In the genomic region with DNA sequence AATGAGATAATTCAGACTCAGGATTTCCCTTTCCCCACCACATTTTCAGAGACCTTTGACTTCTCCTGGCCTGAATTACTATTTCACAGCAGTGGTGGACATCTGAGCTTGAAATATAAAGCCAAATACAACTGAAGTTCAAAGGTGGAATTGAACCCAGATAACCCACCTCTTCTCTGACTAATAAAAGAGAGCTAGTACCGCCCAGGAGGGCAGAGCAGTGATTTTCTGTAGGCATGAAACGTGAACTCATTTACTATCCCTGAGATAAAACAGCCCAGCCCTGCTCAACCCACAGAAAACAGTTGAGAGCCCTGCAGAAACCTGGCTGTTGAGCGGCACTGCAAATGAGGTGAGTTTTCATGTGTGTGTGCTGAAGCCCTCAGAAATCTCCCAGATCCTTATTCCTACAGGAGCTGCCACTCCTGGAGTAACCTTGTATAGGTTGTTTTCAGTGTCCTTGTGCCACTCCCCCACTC, we compare ENCODE assay signal across 8 cellular contexts.
DNase-seq lines count a peak whose midpoint lies in the region; ATAC-seq and TF ChIP-seq lines count a peak whose summit lies in the region.

No MANE protein-coding gene starts in this region.

- no peak overlapping the region for H3K4me3 ChIP-seq in RWPE2 (ENCODE audit: severe bottlenecking)
- no peak overlapping the region for H3K4me3 ChIP-seq in esophagus muscularis mucosa
- H3K4me3 ChIP-seq in rectal smooth muscle tissue (ENCODE audit: low read length), result no peak overlapping the region

- no peak overlapping the region for H3K27ac ChIP-seq in RWPE2 (ENCODE audit: poor library complexity, severe bottlenecking)
- H3K27ac ChIP-seq in esophagus muscularis mucosa (replicated peaks in 1 of 4), result peak overlapping the region; percentile 5 to 94 (median 86)
- H3K27ac ChIP-seq in rectal smooth muscle tissue (ENCODE audit: low read depth, low read length), result peak overlapping the region; percentile 24

- H3K36me3 ChIP-seq in RWPE2 (ENCODE audit: low read depth), result no peaks in the 10 kb centered on the region
- H3K36me3 ChIP-seq in esophagus muscularis mucosa, result no peaks in the 10 kb centered on the region
- H3K36me3 ChIP-seq in rectal smooth muscle tissue (ENCODE audit: control insufficient read depth, insufficient read depth, low read length), result no peaks in the 10 kb centered on the region

- 66% methylated on average over 3 of the region's 3 CpGs for WGBS in esophagus muscularis mucosa

- no peak for TF ChIP-seq EP300 in esophagus muscularis mucosa (IDR thresholded peaks at IDR 0.05)

- ATAC-seq in RWPE2 (ENCODE audit: low read depth) (no peak), GM18498 (IDR thresholded peaks at IDR 0.05; ENCODE audit: unreplicated experiment) (no peak)

- peak; percentile 50 for DNase-seq in G401 (ENCODE audit: low spot score)
- peak; percentile 58 for DNase-seq in RWPE2 (ENCODE audit: low spot score)
- no peak for DNase-seq in esophagus muscularis mucosa (ENCODE audit: extremely low spot score)
- no peak for DNase-seq in SIG-M5 (lab: John Stamatoyannopoulos, UW)
- no peak for DNase-seq in Ammon's horn (ENCODE audit: low spot score)
- DNase-seq in stimulated activated CD4-positive, alpha-beta T cell treated with anti-CD3 and anti-CD28 coated beads, Interleukin-4, amount 100 ng/mL, for 1 hour, result no peak

- H3K9ac ChIP-seq in rectal smooth muscle tissue (ENCODE audit: low read length), result no peak overlapping the region

- intact Hi-C loops in esophagus muscularis mucosa (cut with DNase I), result loop anchor here (5.0 to 10.0 kb wide), 2 partner anchors 149 to 281 kb away; partner anchors contain the start of genes PLAGL2 and POFUT1

- no peaks in the 10 kb centered on the region for H3K4me1 ChIP-seq in RWPE2 (ENCODE audit: insufficient read depth, poor library complexity, severe bottlenecking)
- peaks cover 20 to 38% (median 34%) of the 10 kb centered on the region in 4 donors for H3K4me1 ChIP-seq in esophagus muscularis mucosa
- H3K4me1 ChIP-seq in rectal smooth muscle tissue (ENCODE audit: control insufficient read depth, insufficient read depth, low read length), result peaks cover 7% of the 10 kb centered on the region

- TF ChIP-seq POLR2A in esophagus muscularis mucosa (IDR thresholded peaks at IDR 0.05; ENCODE audit: low read depth), result no peak

- H3K9me3 ChIP-seq in RWPE2 (ENCODE audit: severe bottlenecking), result no peaks in the 10 kb centered on the region
- H3K9me3 ChIP-seq in esophagus muscularis mucosa, result no peaks in the 10 kb centered on the region

- no peaks in the 10 kb centered on the region for H3K27me3 ChIP-seq in RWPE2 (ENCODE audit: insufficient read depth, poor library complexity, severe bottlenecking)
- no peaks in the 10 kb centered on the region for H3K27me3 ChIP-seq in esophagus muscularis mucosa
- no peaks in the 10 kb centered on the region for H3K27me3 ChIP-seq in rectal smooth muscle tissue (ENCODE audit: control insufficient read depth, insufficient read depth, low read length)

- in situ Hi-C loops in G401 (cut with HindIII; ENCODE audit: low sequenced_read_pairs), result no loop called here

- TF ChIP-seq CTCF in RWPE2 (IDR thresholded peaks at IDR 0.05; ENCODE audit: poor library complexity, severe bottlenecking), result no peak
- no peak for TF ChIP-seq CTCF in esophagus muscularis mucosa (IDR thresholded peaks at IDR 0.05)

Comparison
In these comparisons a context has a peak if more than half of its experiments do, and no peak if none do; other contexts are left out.
1. DNase-seq: peak in G401 (single experiment) and RWPE2 (single experiment); none in esophagus muscularis mucosa (single experiment), SIG-M5 (single experiment), Ammon's horn (single experiment) and stimulated activated CD4-positive, alpha-beta T cell treated with anti-CD3 and anti-CD28 coated beads, Interleukin-4, amount 100 ng/mL, for 1 hour (single experiment).